Comparison of ENCODE assay signal across 8 cellular contexts in genomic region chr6:7727951-7728854, GRCh38. TPM values are rescaled to one million over a fixed set of nuclear protein-coding genes. Genes with fewer than 3 reads are reported as not detected.
DNase-seq lines count a peak whose midpoint lies in the region; ATAC-seq and TF ChIP-seq lines count a peak whose summit lies in the region.

No MANE protein-coding gene starts in this region.

- H3K27ac Mint-ChIP-seq in activated CD8-positive, alpha-beta T cell treated with anti-CD3 and anti-CD28 coated beads for 36 hours = no peak overlapping the region
- no peak overlapping the region for H3K27ac Mint-ChIP-seq in glutamatergic neuron (ENCODE audit: unreplicated experiment)

- peak overlapping the region; percentile 44 for H3K4me3 ChIP-seq in ovary

- POLR2A ChIA-PET in activated CD8-positive, alpha-beta T cell treated with anti-CD3 and anti-CD28 coated beads for 36 hours (lab: Charles Lee) = no interaction called here

- H3K4me1 ChIP-seq in ovary (ENCODE audit: insufficient read depth) = peaks cover 6% of the 10 kb centered on the region

- no peaks in the 10 kb centered on the region for H3K9me3 ChIP-seq in ovary

- H3K36me3 Mint-ChIP-seq in activated CD8-positive, alpha-beta T cell treated with anti-CD3 and anti-CD28 coated beads for 36 hours (ENCODE audit: low read depth) = no peaks in the 10 kb centered on the region
- no peaks in the 10 kb centered on the region for H3K36me3 Mint-ChIP-seq in glutamatergic neuron (ENCODE audit: unreplicated experiment)

- no peaks in the 10 kb centered on the region for H3K27me3 ChIP-seq in ovary

- H3K27me3 Mint-ChIP-seq in activated CD8-positive, alpha-beta T cell treated with anti-CD3 and anti-CD28 coated beads for 36 hours = peaks cover 68% of the 10 kb centered on the region
- H3K27me3 Mint-ChIP-seq in glutamatergic neuron (ENCODE audit: unreplicated experiment) = peaks cover 8% of the 10 kb centered on the region

- TF ChIP-seq EP300 in ovary (IDR thresholded peaks at IDR 0.05) = no peak

- ATAC-seq in HG02885 (IDR thresholded peaks at IDR 0.05; ENCODE audit: poor library complexity, unreplicated experiment) = peak; percentile 34
- peak; percentile 35 for ATAC-seq in activated CD8-positive, alpha-beta T cell treated with anti-CD3 and anti-CD28 coated beads for 36 hours
- ATAC-seq in HG03378 (IDR thresholded peaks at IDR 0.05; ENCODE audit: unreplicated experiment) = no peak
- ATAC-seq in GM21723 (IDR thresholded peaks at IDR 0.05; ENCODE audit: unreplicated experiment) = no peak

- TF ChIP-seq CTCF in activated CD8-positive, alpha-beta T cell treated with anti-CD3 and anti-CD28 coated beads for 36 hours (IDR thresholded peaks at IDR 0.05) = no peak
- TF ChIP-seq CTCF in glutamatergic neuron (IDR thresholded peaks at IDR 0.05; ENCODE audit: partially characterized antibody, unreplicated experiment) = no peak
- TF ChIP-seq CTCF in ovary (IDR thresholded peaks at IDR 0.05) = no peak

- H3K4me1 Mint-ChIP-seq in activated CD8-positive, alpha-beta T cell treated with anti-CD3 and anti-CD28 coated beads for 36 hours (ENCODE audit: low read depth) = peaks cover 9% of the 10 kb centered on the region
- H3K4me1 Mint-ChIP-seq in glutamatergic neuron (ENCODE audit: low read depth, unreplicated experiment) = peaks cover 9% of the 10 kb centered on the region

- CTCF ChIA-PET in activated CD8-positive, alpha-beta T cell treated with anti-CD3 and anti-CD28 coated beads for 36 hours (lab: Charles Lee) = interaction anchor here (1.0 to 2.9 kb wide), 2 partner anchors 491 kb away, joined by 3 to 7 read pairs; no protein-coding TSS in a partner anchor

- in situ Hi-C loops in Caki2 (cut with HindIII; ENCODE audit: low pct_unique_long_range_greater_than_20kb, low sequenced_read_pairs) = no loop called here

- peak overlapping the region; percentile 32 for H3K4me3 Mint-ChIP-seq in activated CD8-positive, alpha-beta T cell treated with anti-CD3 and anti-CD28 coated beads for 36 hours
- H3K4me3 Mint-ChIP-seq in glutamatergic neuron (ENCODE audit: unreplicated experiment) = peak overlapping the region; percentile 83

- no peaks in the 10 kb centered on the region for H3K36me3 ChIP-seq in ovary

- no peaks in the 10 kb centered on the region for H3K9me3 Mint-ChIP-seq in activated CD8-positive, alpha-beta T cell treated with anti-CD3 and anti-CD28 coated beads for 36 hours
- peaks cover 2% of the 10 kb centered on the region for H3K9me3 Mint-ChIP-seq in glutamatergic neuron (ENCODE audit: unreplicated experiment)

- intact Hi-C loops in activated CD8-positive, alpha-beta T cell treated with anti-CD3 and anti-CD28 coated beads for 36 hours (cut with micrococcal nuclease) = loop anchor here (10.0 kb wide), 1 partner anchor 327 kb away; no protein-coding TSS in a partner anchor
- intact Hi-C loops in ovary (cut with DNase I) = loop anchor here (2.0 to 10.0 kb wide), 9 partner anchors 54 to 497 kb away; partner anchors contain the start of gene TXNDC5 (in 2 of the 4)

- H3K27ac ChIP-seq in ovary = no peak overlapping the region

- no peak for TF ChIP-seq POLR2A in ovary (IDR thresholded peaks at IDR 0.05)

- 1 to 3% (median 1%) methylated on average over 45 of the region's 45 CpGs for WGBS in ovary, 3 donors

- DNase-seq in Caki2 (ENCODE audit: low read depth) = peak; percentile 14
- DNase-seq in activated CD8-positive, alpha-beta T cell treated with anti-CD3 and anti-CD28 coated beads for 36 hours = peak; percentile 28
- peak; percentile 59 for DNase-seq in glutamatergic neuron
- DNase-seq in ovary = peak in 4 of 5 donors; percentile 25 to 44 (median 44)
- no peak for DNase-seq in mesenteric fat pad (ENCODE audit: low spot score)

RNA-seq across cellular contexts. Expression of gene BMP6, which starts 2.3 kb away (rescaled TPM):
- 6.4 and 7.5 TPM in 2 replicates for total RNA-seq in Caki2 (2014; rRNA removed; shearing (Covaris generic); ENCODE audit: low replicate concordance)
- under 1 TPM; 0.09 to 0.18 TPM for total RNA-seq in activated CD8-positive, alpha-beta T cell treated with anti-CD3 and anti-CD28 coated beads for 36 hours
- total RNA-seq in glutamatergic neuron (ENCODE audit: unreplicated experiment) = 0.25 TPM
- total RNA-seq in ovary = 10 to 100 TPM in 2 of 7 donors, 1 to 10 TPM in 5; 3.4 to 15.9 (median 6.7) TPM
- 10 to 100 TPM; 24.9 to 28.1 TPM for polyA plus RNA-seq in ovary
- 12.7 TPM for total RNA-seq in mesenteric fat pad

Comparison
In these comparisons a context has a peak if more than half of its experiments do, and no peak if none do; other contexts are left out.
1. ATAC-seq: peak in HG02885 (single experiment) and activated CD8-positive, alpha-beta T cell treated with anti-CD3 and anti-CD28 coated beads for 36 hours (single experiment); none in HG03378 (single experiment) and GM21723 (single experiment).